In genomic region chr1:184974086-184974836, GRCh38 we compare ENCODE assay signal across 8 cellular contexts. TPM values are rescaled to one million over a fixed set of nuclear protein-coding genes. Genes with fewer than 3 reads are reported as not detected.
DNase-seq lines count a peak whose midpoint lies in the region; ATAC-seq lines count a peak whose summit lies in the region.

A gene with protein sequence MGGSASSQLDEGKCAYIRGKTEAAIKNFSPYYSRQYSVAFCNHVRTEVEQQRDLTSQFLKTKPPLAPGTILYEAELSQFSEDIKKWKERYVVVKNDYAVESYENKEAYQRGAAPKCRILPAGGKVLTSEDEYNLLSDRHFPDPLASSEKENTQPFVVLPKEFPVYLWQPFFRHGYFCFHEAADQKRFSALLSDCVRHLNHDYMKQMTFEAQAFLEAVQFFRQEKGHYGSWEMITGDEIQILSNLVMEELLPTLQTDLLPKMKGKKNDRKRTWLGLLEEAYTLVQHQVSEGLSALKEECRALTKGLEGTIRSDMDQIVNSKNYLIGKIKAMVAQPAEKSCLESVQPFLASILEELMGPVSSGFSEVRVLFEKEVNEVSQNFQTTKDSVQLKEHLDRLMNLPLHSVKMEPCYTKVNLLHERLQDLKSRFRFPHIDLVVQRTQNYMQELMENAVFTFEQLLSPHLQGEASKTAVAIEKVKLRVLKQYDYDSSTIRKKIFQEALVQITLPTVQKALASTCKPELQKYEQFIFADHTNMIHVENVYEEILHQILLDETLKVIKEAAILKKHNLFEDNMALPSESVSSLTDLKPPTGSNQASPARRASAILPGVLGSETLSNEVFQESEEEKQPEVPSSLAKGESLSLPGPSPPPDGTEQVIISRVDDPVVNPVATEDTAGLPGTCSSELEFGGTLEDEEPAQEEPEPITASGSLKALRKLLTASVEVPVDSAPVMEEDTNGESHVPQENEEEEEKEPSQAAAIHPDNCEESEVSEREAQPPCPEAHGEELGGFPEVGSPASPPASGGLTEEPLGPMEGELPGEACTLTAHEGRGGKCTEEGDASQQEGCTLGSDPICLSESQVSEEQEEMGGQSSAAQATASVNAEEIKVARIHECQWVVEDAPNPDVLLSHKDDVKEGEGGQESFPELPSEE (minus strand): TSS chr1:184974508. CDS start chr1:184974356, 152 bp downstream.

- H3K27me3 ChIP-seq in ACC112 (ENCODE audit: insufficient read depth, low read length) (no peaks in the 10 kb centered on the region), muscle layer of duodenum (ENCODE audit: low read depth, low read length) (no peaks in the 10 kb centered on the region)

- H3K4me3 ChIP-seq in ACC112 (ENCODE audit: low read depth, low read length) (peak within 1 kb of the TSS; percentile 95), muscle layer of duodenum (ENCODE audit: low read depth in 1 of 2, low read length in 2 of 2) (peak within 1 kb of the TSS; percentile 85 to 94)

- H3K36me3 ChIP-seq in ACC112 (ENCODE audit: insufficient read depth, low read length) (no peaks in the 10 kb centered on the region), muscle layer of duodenum (ENCODE audit: control insufficient read depth in 1 of 2, insufficient read depth in 2 of 2, low read length in 2 of 2) (no peaks in the 10 kb centered on the region)

- no peaks in the 10 kb centered on the region for H3K9me3 ChIP-seq in muscle layer of duodenum (ENCODE audit: control insufficient read depth in 1 of 2, low read length in 2 of 2)

- DNase-seq in NCI-H460 (ENCODE audit: extremely low read depth, low read depth) (peak; percentile 79), epithelial cell of prostate (ENCODE audit: low read depth, low spot score) (no peak)
- DNase-seq in stimulated activated CD8-positive, alpha-beta memory T cell treated with anti-CD3 and anti-CD28 coated beads, Interleukin-7, amount 100 ng/mL, for 4 hours (ENCODE audit: low read depth in 2 of 2), result peak; percentile 29 to 68

- H3K27ac ChIP-seq in ACC112 (ENCODE audit: low read depth, low read length), result peak within 1 kb of the TSS; percentile 18; the same call in 1 of the 2 replicates
- H3K27ac ChIP-seq in epithelial cell of prostate, result peak within 1 kb of the TSS; percentile 86
- H3K27ac ChIP-seq in muscle layer of duodenum (ENCODE audit: low read length), result peak within 1 kb of the TSS; percentile 83

- no peaks in the 10 kb centered on the region for H3K79me2 ChIP-seq in ACC112 (ENCODE audit: control insufficient read depth, insufficient read depth, low read length, unreplicated experiment)

- peak within 1 kb of the TSS; percentile 74 for H2AFZ ChIP-seq in ACC112 (ENCODE audit: low read length, unreplicated experiment)

- H3K4me1 ChIP-seq in ACC112 (ENCODE audit: control insufficient read depth, insufficient read depth, low read length, unreplicated experiment) (peaks cover 30% of the 10 kb centered on the region), muscle layer of duodenum (ENCODE audit: control insufficient read depth in 1 of 2, insufficient read depth in 2 of 2, low read length in 2 of 2) (peaks cover 0 to 3% of the 10 kb centered on the region in 2 donors)

- POLR2A ChIA-PET in activated CD8-positive, alpha-beta memory T cell treated with anti-CD3 and anti-CD28 coated beads for 36 hours (lab: Charles Lee), result interaction anchor here (0.6 to 2.9 kb wide), 7 partner anchors 38 to 219 kb away, joined by 3 to 15 read pairs (median 5); partner anchors contain the start of genes EDEM3 and RNF2

- ATAC-seq in GM18508 (IDR thresholded peaks at IDR 0.05; ENCODE audit: insufficient read depth, unreplicated experiment) (peak; percentile 30), HG02970 (IDR thresholded peaks at IDR 0.05; ENCODE audit: low FRiP score, unreplicated experiment) (peak; percentile 57)

- CTCF ChIA-PET in activated CD8-positive, alpha-beta memory T cell treated with anti-CD3 and anti-CD28 coated beads for 36 hours (lab: Charles Lee), result interaction anchor here (1.1 to 5.5 kb wide), 3 partner anchors 10 to 168 kb away, joined by 3 to 27 read pairs (median 9); no protein-coding TSS in a partner anchor

RNA-seq across cellular contexts. Expression of the gene that starts here (rescaled TPM):
- total RNA-seq in NCI-H460 (2014; rRNA removed; shearing (Covaris generic)), result 154 and 171 TPM in 2 replicates
- 11.3 and 14.2 TPM in 2 replicates for polyA plus RNA-seq in NCI-H460 (2014; cell fraction: nucleus; rRNA removed)
- 10 to 100 TPM; 36.9 to 37.3 TPM for total RNA-seq in activated CD8-positive, alpha-beta memory T cell treated with anti-CD3 and anti-CD28 coated beads for 36 hours

Comparison
In these comparisons a context has a peak if more than half of its experiments do, and no peak if none do; other contexts are left out.
1. H3K27ac ChIP-seq: peak in every context shown above with its lines; median percentile 86 in epithelial cell of prostate; 83 in muscle layer of duodenum; 18 in ACC112.